10 cellular contexts compared by ENCODE assay signal in the genomic region with DNA sequence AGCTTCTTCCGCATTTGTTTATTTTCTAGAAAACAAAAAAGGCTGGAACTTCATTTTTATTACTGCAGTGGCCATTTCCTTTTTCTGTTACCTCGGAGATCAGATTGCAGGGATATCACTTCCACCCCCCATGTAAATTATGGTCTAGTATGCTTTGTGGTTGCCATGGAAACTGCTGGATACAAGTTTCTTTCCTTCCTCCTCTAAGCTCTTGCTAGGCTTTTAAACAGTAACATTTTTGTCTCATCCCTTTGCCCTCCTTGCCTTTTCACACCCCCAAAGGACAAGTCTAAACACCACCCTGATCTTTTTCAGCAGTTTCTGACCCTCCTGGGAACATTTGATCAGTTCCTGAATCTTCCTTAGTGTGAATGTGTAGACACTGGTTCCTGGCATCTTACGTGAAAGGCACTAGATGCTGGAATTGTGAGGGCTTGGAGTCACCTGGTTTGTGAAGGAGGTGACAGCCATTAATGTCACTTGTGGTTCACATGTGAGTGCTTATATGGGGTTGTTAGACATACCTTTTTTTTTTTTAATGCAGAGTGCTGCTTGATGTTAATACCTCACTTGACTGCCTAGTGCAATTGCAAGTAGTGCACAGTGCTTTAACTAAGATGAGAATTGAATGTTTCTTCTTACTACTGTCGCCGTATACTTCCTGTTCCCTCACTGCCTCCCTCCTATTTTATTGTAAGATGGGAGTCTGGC.
DNase-seq lines count a peak whose midpoint lies in the region; ATAC-seq and TF ChIP-seq lines count a peak whose summit lies in the region.
"Had no signal": no experiment of that assay in that cellular context is flagged by ENCODE, and none has a peak within 500 bp of the region (broad histone marks: within the 10 kb centered on the region; RNA-seq: fewer than 3 reads in every experiment).

No MANE protein-coding gene starts in this region.

- peaks cover 94% of the 10 kb centered on the region for H3K4me1 Mint-ChIP-seq in activated naive CD4-positive, alpha-beta T cell treated with anti-CD3 and anti-CD28 coated beads, Interleukin-2, amount 10 ng/mL, durations not matched to agents 7 days and 5 days
- peaks cover 47 to 63% of the 10 kb centered on the region in 2 donors for H3K4me1 Mint-ChIP-seq in effector memory CD8-positive, alpha-beta T cell (ENCODE audit: low read depth in 2 of 2)
- H3K4me1 Mint-ChIP-seq in CD8-positive, alpha-beta memory T cell: peaks cover 79 to 93% (median 92%) of the 10 kb centered on the region in 3 donors

- no peaks in the 10 kb centered on the region for H3K9me3 ChIP-seq in CD8-positive, alpha-beta memory T cell (ENCODE audit: low read length)

- peak; percentile 23 for ATAC-seq in effector memory CD8-positive, alpha-beta T cell (replicated peaks)
- ATAC-seq in sciatic nerve (peak; percentile 62), GM21737 (IDR thresholded peaks at IDR 0.05; ENCODE audit: unreplicated experiment) (no peak)

- no peak overlapping the region for H3K27ac ChIP-seq in coronary artery
- no peak overlapping the region for H3K27ac ChIP-seq in CD8-positive, alpha-beta memory T cell (ENCODE audit: low read depth, low read length)

- no peak for TF ChIP-seq CTCF in coronary artery (IDR thresholded peaks at IDR 0.05)

- DNase-seq in activated naive CD4-positive, alpha-beta T cell treated with anti-CD3 and anti-CD28 coated beads, Interleukin-2, amount 10 ng/mL, durations not matched to agents 7 days and 5 days: no peak
- DNase-seq in activated naive CD4-positive, alpha-beta T cell treated with Interleukin-2 at 50 U/mL for 16 hours: no peak
- DNase-seq in NCI-H2196 treated with DMSO at 0.1 percent for 48 hours (lab: John Stamatoyannopoulos, UW; ENCODE audit: unreplicated experiment): peak; percentile 21
- no peak for DNase-seq in effector memory CD8-positive, alpha-beta T cell
- DNase-seq in sciatic nerve (ENCODE audit: low spot score): no peak
- DNase-seq in coronary artery (ENCODE audit: low spot score): no peak
- no peak for DNase-seq in CD8-positive, alpha-beta memory T cell
- DNase-seq: CD4-positive, CD25-positive, alpha-beta regulatory T cell; SHP77 had no signal

- intact Hi-C loops in sciatic nerve (cut with DNase I): no loop called here

- H3K4me3 Mint-ChIP-seq in activated naive CD4-positive, alpha-beta T cell treated with anti-CD3 and anti-CD28 coated beads, Interleukin-2, amount 10 ng/mL, durations not matched to agents 7 days and 5 days: peak overlapping the region; percentile 9
- H3K4me3 Mint-ChIP-seq in effector memory CD8-positive, alpha-beta T cell: no peak overlapping the region
- H3K4me3 Mint-ChIP-seq in CD8-positive, alpha-beta memory T cell: no peak overlapping the region
- H3K4me3 Mint-ChIP-seq: CD4-positive, CD25-positive, alpha-beta regulatory T cell had no signal

- no peaks in the 10 kb centered on the region for H3K27me3 ChIP-seq in CD8-positive, alpha-beta memory T cell (ENCODE audit: insufficient read depth, low read length, poor library complexity, severe bottlenecking)

- CTCF ChIA-PET in activated naive CD4-positive, alpha-beta T cell treated with anti-CD3 and anti-CD28 coated beads, Interleukin-2, amount 10 ng/mL, durations not matched to agents 7 days and 5 days (lab: Charles Lee): no interaction called here
- CTCF ChIA-PET in CD8-positive, alpha-beta memory T cell (lab: Charles Lee): no interaction called here

- H3K4me1 ChIP-seq in CD8-positive, alpha-beta memory T cell (ENCODE audit: insufficient read depth, low read length): peaks cover 32% of the 10 kb centered on the region

- H3K36me3 Mint-ChIP-seq in activated naive CD4-positive, alpha-beta T cell treated with anti-CD3 and anti-CD28 coated beads, Interleukin-2, amount 10 ng/mL, durations not matched to agents 7 days and 5 days: peaks cover 69% of the 10 kb centered on the region
- H3K36me3 Mint-ChIP-seq in effector memory CD8-positive, alpha-beta T cell (ENCODE audit: insufficient read depth): no peaks in the 10 kb centered on the region
- peaks cover 0 to 7% (median 5%) of the 10 kb centered on the region in 3 donors for H3K36me3 Mint-ChIP-seq in CD8-positive, alpha-beta memory T cell

- no peaks in the 10 kb centered on the region for H3K36me3 ChIP-seq in CD8-positive, alpha-beta memory T cell (ENCODE audit: insufficient read depth, low read length)

- no peaks in the 10 kb centered on the region for H3K27me3 Mint-ChIP-seq in activated naive CD4-positive, alpha-beta T cell treated with anti-CD3 and anti-CD28 coated beads, Interleukin-2, amount 10 ng/mL, durations not matched to agents 7 days and 5 days
- no peaks in the 10 kb centered on the region for H3K27me3 Mint-ChIP-seq in effector memory CD8-positive, alpha-beta T cell
- H3K27me3 Mint-ChIP-seq in CD8-positive, alpha-beta memory T cell: no peaks in the 10 kb centered on the region
- H3K27me3 Mint-ChIP-seq: CD4-positive, CD25-positive, alpha-beta regulatory T cell had no signal

- H3K4me3 ChIP-seq in coronary artery: no peak overlapping the region
- no peak overlapping the region for H3K4me3 ChIP-seq in CD8-positive, alpha-beta memory T cell (ENCODE audit: low read length)

- POLR2A ChIA-PET in CD8-positive, alpha-beta memory T cell (lab: Charles Lee): interaction anchor here (0.5 kb wide), 1 partner anchor 1539 kb away, joined by 3 read pairs; no protein-coding TSS in a partner anchor

- H3K9me3 Mint-ChIP-seq in activated naive CD4-positive, alpha-beta T cell treated with anti-CD3 and anti-CD28 coated beads, Interleukin-2, amount 10 ng/mL, durations not matched to agents 7 days and 5 days: no peaks in the 10 kb centered on the region
- H3K9me3 Mint-ChIP-seq in effector memory CD8-positive, alpha-beta T cell: no peaks in the 10 kb centered on the region
- no peaks in the 10 kb centered on the region for H3K9me3 Mint-ChIP-seq in CD8-positive, alpha-beta memory T cell
- H3K9me3 Mint-ChIP-seq: CD4-positive, CD25-positive, alpha-beta regulatory T cell had no signal

- H3K27ac Mint-ChIP-seq in activated naive CD4-positive, alpha-beta T cell treated with anti-CD3 and anti-CD28 coated beads, Interleukin-2, amount 10 ng/mL, durations not matched to agents 7 days and 5 days: peak overlapping the region; percentile 71
- peak overlapping the region in 1 of 2 donors; percentile 22 for H3K27ac Mint-ChIP-seq in effector memory CD8-positive, alpha-beta T cell
- peak overlapping the region in 2 of 8 donors; percentile 5 to 39 for H3K27ac Mint-ChIP-seq in CD8-positive, alpha-beta memory T cell
- H3K27ac Mint-ChIP-seq: CD4-positive, CD25-positive, alpha-beta regulatory T cell had no signal
